1 cellular context compared by ENCODE assay signal in genomic region chr2:232890536-232890895, GRCh38.
TF ChIP-seq lines count a peak whose summit lies in the region.

No MANE protein-coding gene starts in this region.

TF ChIP-seq in WTC11, 78 proteins besides CTCF, POLR2A, EP300 and RAD21:
- TF ChIP-seq AFF4 (CRISPR knock-in tag; IDR thresholded peaks at IDR 0.05; ENCODE audit: borderline replicate concordance) = no peak
TF ChIP-seq in WTC11: peak in this region for 0.
